Comparison of ENCODE assay signal across 31 cellular contexts in the genomic region with DNA sequence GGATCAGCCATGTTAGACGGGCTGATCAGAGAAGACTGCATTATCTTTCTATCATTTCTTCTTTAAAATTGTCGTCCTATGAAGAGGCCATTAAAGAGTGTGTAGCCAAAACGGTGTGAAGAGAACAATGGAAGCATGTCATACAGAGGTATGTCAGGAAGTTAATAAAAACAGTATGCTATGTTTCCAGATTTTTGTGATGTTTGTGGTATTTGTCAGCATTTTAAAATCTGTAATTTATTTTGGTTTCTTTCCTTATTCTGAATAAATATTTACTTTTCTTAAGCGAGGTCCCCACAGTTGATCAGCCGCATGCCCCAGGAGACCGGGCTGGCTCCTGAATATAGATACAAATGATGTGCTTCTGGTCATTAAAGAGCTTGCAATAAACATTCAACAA.
A peak's percentile ranks its signal among the peaks of the same experiment; 100 is the strongest.
DNase-seq lines count a peak whose midpoint lies in the region; ATAC-seq, FAIRE-seq and TF ChIP-seq lines count a peak whose summit lies in the region.
"Had no signal": no experiment of that assay in that cellular context is flagged by ENCODE, and none has a peak within 500 bp of the region (broad histone marks: within the 10 kb centered on the region; RNA-seq: fewer than 3 reads in every experiment).

No MANE protein-coding gene starts in this region.

- H3K36me3 ChIP-seq in Caco-2 (ENCODE audit: control insufficient read depth, insufficient read depth, low read length) (no peaks in the 10 kb centered on the region), RWPE2 (ENCODE audit: low read depth) (no peaks in the 10 kb centered on the region), endothelial cell of umbilical vein (ENCODE audit: control insufficient read depth in 2 of 2, extremely low read depth in 1 of 2, insufficient read depth in 2 of 2, low read length in 2 of 2) (no peaks in the 10 kb centered on the region)
- H3K36me3 ChIP-seq: adrenal gland, heart right ventricle, lower lobe of right lung, right lobe of liver, transverse colon had no signal

- no peak overlapping the region for H3K4me3 ChIP-seq in Caco-2 (ENCODE audit: low read depth, low read length)
- H3K4me3 ChIP-seq in RWPE2 (ENCODE audit: severe bottlenecking): no peak overlapping the region
- no peak overlapping the region for H3K4me3 ChIP-seq in endothelial cell of umbilical vein (replicated peaks in 1 of 3; ENCODE audit: insufficient read depth in 1 of 3, low read depth in 1 of 3, low read length in 3 of 3)
- H3K4me3 ChIP-seq: adrenal gland, heart right ventricle, lower lobe of right lung, right lobe of liver, transverse colon had no signal

- TF ChIP-seq POLR2A in endothelial cell of umbilical vein (IDR thresholded peaks at IDR 0.05; ENCODE audit: low read depth, low read length): no peak

- H3K36me3 Mint-ChIP-seq in Caco-2 (ENCODE audit: insufficient read depth, unreplicated experiment): peaks cover 5% of the 10 kb centered on the region
- no peaks in the 10 kb centered on the region for H3K36me3 Mint-ChIP-seq in osteocyte (ENCODE audit: unreplicated experiment)
- H3K36me3 Mint-ChIP-seq: CD8-positive, alpha-beta memory T cell; naive thymus-derived CD8-positive, alpha-beta T cell had no signal

- intact Hi-C loops in Caco-2 (cut with micrococcal nuclease; ENCODE audit: unreplicated experiment): loop anchor here (1.0 kb wide), 5 partner anchors 53 to 205 kb away; no protein-coding TSS in a partner anchor
- intact Hi-C loops in endothelial cell of umbilical vein (cut with micrococcal nuclease): no loop called here

- no peak for TF ChIP-seq CTCF in Caco-2 (IDR thresholded peaks at IDR 0.05; ENCODE audit: insufficient read depth in 1 of 2, low read depth in 1 of 2, low read length in 1 of 2, severe bottlenecking in 1 of 2, unreplicated experiment in 1 of 2)
- no peak for TF ChIP-seq CTCF in RWPE2 (IDR thresholded peaks at IDR 0.05; ENCODE audit: poor library complexity, severe bottlenecking)
- TF ChIP-seq CTCF in endothelial cell of umbilical vein (IDR thresholded peaks at IDR 0.05; ENCODE audit: extremely low read depth in 1 of 2, insufficient read depth in 1 of 2, low read depth in 1 of 2, low read length in 2 of 2): no peak
- TF ChIP-seq CTCF in osteocyte (IDR thresholded peaks at IDR 0.05): no peak

- H3K27ac ChIP-seq in RWPE2 (ENCODE audit: poor library complexity, severe bottlenecking): peak overlapping the region; percentile 83
- H3K27ac ChIP-seq in endothelial cell of umbilical vein (ENCODE audit: insufficient read depth, low read depth, low read length): peak overlapping the region; percentile 70
- H3K27ac ChIP-seq: HL-60, KMS-11, right lobe of liver had no signal

- H3K4me1 ChIP-seq in Caco-2 (peaks cover 45% of the 10 kb centered on the region), RWPE2 (ENCODE audit: insufficient read depth, poor library complexity, severe bottlenecking) (peaks cover 20% of the 10 kb centered on the region), endothelial cell of umbilical vein (ENCODE audit: control insufficient read depth, extremely low read depth, insufficient read depth, low read length) (peaks cover 16% of the 10 kb centered on the region)

- H3K9me3 ChIP-seq in Caco-2: no peaks in the 10 kb centered on the region; the same call in 1 of the 2 replicates
- H3K9me3 ChIP-seq in RWPE2 (ENCODE audit: severe bottlenecking): no peaks in the 10 kb centered on the region
- H3K9me3 ChIP-seq in endothelial cell of umbilical vein (replicated peaks; ENCODE audit: control insufficient read depth, insufficient read depth, low read length): no peaks in the 10 kb centered on the region
- H3K9me3 ChIP-seq: adrenal gland, heart right ventricle, lower lobe of right lung, right lobe of liver, transverse colon had no signal

- FAIRE-seq in endothelial cell of umbilical vein (lab: Jason Lieb, UNC) (peak; percentile 76), frontal cortex (lab: Jason Lieb, UNC) (no peak)
- FAIRE-seq: bronchial epithelial cell, colon, GM12891 had no signal

- H3K4me3 Mint-ChIP-seq in Caco-2 (ENCODE audit: unreplicated experiment) (no peak overlapping the region), osteocyte (ENCODE audit: unreplicated experiment) (no peak overlapping the region)
- H3K4me3 Mint-ChIP-seq: activated naive CD4-positive, alpha-beta T cell treated with anti-CD3 and anti-CD28 coated beads for 36 hours; CD8-positive, alpha-beta memory T cell; naive thymus-derived CD8-positive, alpha-beta T cell had no signal

- peaks cover 7% of the 10 kb centered on the region for H3K4me1 Mint-ChIP-seq in Caco-2 (ENCODE audit: low read depth, unreplicated experiment)
- peaks cover 5% of the 10 kb centered on the region for H3K4me1 Mint-ChIP-seq in osteocyte (ENCODE audit: unreplicated experiment)
- H3K4me1 Mint-ChIP-seq: CD8-positive, alpha-beta memory T cell; naive thymus-derived CD8-positive, alpha-beta T cell had no signal

- no peaks in the 10 kb centered on the region for H3K9me1 ChIP-seq in endothelial cell of umbilical vein (replicated peaks; ENCODE audit: control insufficient read depth, extremely low read depth, insufficient read depth, low read length)

- no peak overlapping the region for H2AFZ ChIP-seq in endothelial cell of umbilical vein (ENCODE audit: low read depth, low read length)

- no peaks in the 10 kb centered on the region for H4K20me1 ChIP-seq in endothelial cell of umbilical vein (replicated peaks; ENCODE audit: control insufficient read depth, extremely low read depth, insufficient read depth, low read length)

- H3K27ac Mint-ChIP-seq in Caco-2 (ENCODE audit: unreplicated experiment) (no peak overlapping the region), osteocyte (ENCODE audit: unreplicated experiment) (peak overlapping the region; percentile 14)
- H3K27ac Mint-ChIP-seq: activated naive CD4-positive, alpha-beta T cell treated with anti-CD3 and anti-CD28 coated beads for 36 hours; CD8-positive, alpha-beta memory T cell; naive thymus-derived CD8-positive, alpha-beta T cell had no signal

- peak overlapping the region; percentile 6 for H3K4me2 ChIP-seq in endothelial cell of umbilical vein (ENCODE audit: insufficient read depth, low read length)
- H3K4me2 ChIP-seq: KMS-11 had no signal

- BruUV-seq in Caco-2 (replicated peaks; lab: Mats Ljungman, UMichigan): TSS peak; percentile 79
- no TSS peak for BruUV-seq in endothelial cell of umbilical vein (replicated peaks; lab: Mats Ljungman, UMichigan)

- no peaks in the 10 kb centered on the region for H3K27me3 ChIP-seq in Caco-2 (replicated peaks; ENCODE audit: control insufficient read depth, insufficient read depth, low read length)
- H3K27me3 ChIP-seq in RWPE2 (ENCODE audit: insufficient read depth, poor library complexity, severe bottlenecking): no peaks in the 10 kb centered on the region
- no peaks in the 10 kb centered on the region for H3K27me3 ChIP-seq in endothelial cell of umbilical vein (ENCODE audit: control insufficient read depth in 2 of 2, insufficient read depth in 2 of 2, low read length in 2 of 2)
- H3K27me3 ChIP-seq: adrenal gland, heart right ventricle, right lobe of liver, transverse colon had no signal

- DNase-seq in Caco-2 (no peak), RWPE2 (ENCODE audit: low spot score) (no peak), endothelial cell of umbilical vein (ENCODE audit: low read depth, low spot score) (peak; percentile 51), osteocyte (ENCODE audit: extremely low spot score, unreplicated experiment) (no peak), frontal cortex (ENCODE audit: low spot score in 2 of 2) (no peak), ureter (ENCODE audit: low spot score) (no peak)
- DNase-seq in activated naive CD4-positive, alpha-beta T cell treated with Interleukin-2 at 50 U/mL for 16 hours: no peak
- DNase-seq: activated CD4-positive, alpha-beta T cell treated with anti-CD3 and anti-CD28 coated beads, Interleukin-2, amount 50 U/mL, for 48 hours; activated naive CD4-positive, alpha-beta T cell treated with anti-CD3 and anti-CD28 coated beads for 36 hours; CD8-positive, alpha-beta memory T cell; effector CD8-positive, alpha-beta T cell; foreskin melanocyte; heart right ventricle; lower lobe of right lung; naive thymus-derived CD8-positive, alpha-beta T cell; NCI-H1417; NCI-H2029 treated with DMSO at 0.1 percent for 48 hours; NCI-H526; OCI-M1; right lobe of liver; stimulated activated CD4-positive, alpha-beta T cell treated with anti-CD3 and anti-CD28 coated beads, Interleukin-4, amount 100 ng/mL, for 1 hour; T-helper 2 cell; transverse colon had no signal

- H3K9ac ChIP-seq in endothelial cell of umbilical vein (replicated peaks; ENCODE audit: extremely low read depth, insufficient read depth, low read length): no peak overlapping the region
- H3K9ac ChIP-seq: KMS-11 had no signal

- dilution Hi-C loops in endothelial cell of umbilical vein (cut with MboI; ENCODE audit: extremely low pct_ligation_motif_present, low sequenced_read_pairs): no loop called here

- CTCF ChIA-PET in Caco-2 (lab: Charles Lee) (no interaction called here), endothelial cell of umbilical vein (lab: Charles Lee) (interaction anchor here (1.2 kb wide), 1 partner anchor 39 kb away, joined by 3 read pairs; no protein-coding TSS in a partner anchor)

- ATAC-seq in RWPE2 (ENCODE audit: low read depth): no peak
- no peak for ATAC-seq in HG02678 (IDR thresholded peaks at IDR 0.05; ENCODE audit: unreplicated experiment)
- ATAC-seq: activated CD4-positive, CD25-positive, alpha-beta regulatory T cell treated with anti-CD3 and anti-CD28 coated beads, Interleukin-2, amount 50 U/mL, for 24 hours; heart right ventricle; naive thymus-derived CD8-positive, alpha-beta T cell; right lobe of liver had no signal

- H3K9me3 Mint-ChIP-seq in Caco-2 (ENCODE audit: unreplicated experiment) (no peaks in the 10 kb centered on the region), osteocyte (ENCODE audit: unreplicated experiment) (peaks cover 4% of the 10 kb centered on the region)
- H3K9me3 Mint-ChIP-seq: activated naive CD4-positive, alpha-beta T cell treated with anti-CD3 and anti-CD28 coated beads for 36 hours; CD8-positive, alpha-beta memory T cell; naive thymus-derived CD8-positive, alpha-beta T cell had no signal

- H3K27me3 Mint-ChIP-seq in Caco-2 (ENCODE audit: insufficient read depth, unreplicated experiment): no peaks in the 10 kb centered on the region
- no peaks in the 10 kb centered on the region for H3K27me3 Mint-ChIP-seq in osteocyte (ENCODE audit: unreplicated experiment)
- H3K27me3 Mint-ChIP-seq: naive thymus-derived CD8-positive, alpha-beta T cell had no signal

- POLR2A ChIA-PET in Caco-2 (lab: Charles Lee): no interaction called here
- POLR2A ChIA-PET in endothelial cell of umbilical vein (lab: Charles Lee): interaction anchor here (1.2 kb wide), 1 partner anchor 206 kb away, joined by 6 read pairs; no protein-coding TSS in a partner anchor

- no peaks in the 10 kb centered on the region for H3K79me2 ChIP-seq in endothelial cell of umbilical vein (ENCODE audit: control insufficient read depth, insufficient read depth, low read length)

TF ChIP-seq in endothelial cell of umbilical vein, 7 proteins besides CTCF, POLR2A, EP300 and RAD21:
- TF ChIP-seq GATA2 (IDR thresholded peaks at IDR 0.05; ENCODE audit: insufficient read depth, insufficient read length, low read depth, low read length) (no peak), JUN (IDR thresholded peaks at IDR 0.05; ENCODE audit: borderline replicate concordance, insufficient read depth, insufficient read length, low read depth) (peak; percentile 48), FOS (IDR thresholded peaks at IDR 0.05; ENCODE audit: borderline replicate concordance, insufficient read depth, low read length) (no peak)
TF ChIP-seq in endothelial cell of umbilical vein: peak in this region for 1.
